In genomic region chr22:30424471-30425326, GRCh38 we compare ENCODE assay signal across 9 cellular contexts. TPM values are rescaled to one million over a fixed set of nuclear protein-coding genes. Genes with fewer than 3 reads are reported as not detected.
DNase-seq lines count a peak whose midpoint lies in the region; ATAC-seq and TF ChIP-seq lines count a peak whose summit lies in the region.
"Had no signal": no experiment of that assay in that cellular context is flagged by ENCODE, and none has a peak within 500 bp of the region (broad histone marks: within the 10 kb centered on the region; RNA-seq: fewer than 3 reads in every experiment).

No MANE protein-coding gene starts in this region.

- ATAC-seq in GM21717 (IDR thresholded peaks at IDR 0.05; ENCODE audit: unreplicated experiment) = no peak

- no peak overlapping the region for H2BK15ac ChIP-seq in neuronal stem cell (ENCODE audit: low read length)

- peak overlapping the region; percentile 70 for H3K9ac ChIP-seq in SK-N-MC (ENCODE audit: insufficient read length)
- peak overlapping the region; percentile 15 for H3K9ac ChIP-seq in neuronal stem cell (ENCODE audit: low read depth, low read length, poor library complexity)

- no peaks in the 10 kb centered on the region for H3K27me3 ChIP-seq in neuronal stem cell (ENCODE audit: control insufficient read depth in 3 of 3, insufficient read depth in 3 of 3, low read depth in 1 of 3, low read length in 3 of 3)

- H3K79me1 ChIP-seq in neuronal stem cell (ENCODE audit: low read depth, low read length) = peaks cover 2% of the 10 kb centered on the region

- H3K23ac ChIP-seq in neuronal stem cell (ENCODE audit: low read depth, low read length, poor library complexity) = no peak overlapping the region

- WGBS in neuronal stem cell (ENCODE audit: extremely low coverage in 2 of 2, insufficient read length in 2 of 2, insufficient replicate concordance in 1 of 2), 2 donors = no CpG with 5 or more reads among the region's 21 CpGs

- no peak overlapping the region for H2BK12ac ChIP-seq in neuronal stem cell (ENCODE audit: low read length)

- H3K4me3 ChIP-seq in SK-N-MC (peak overlapping the region; percentile 98), epithelial cell of proximal tubule (ENCODE audit: low read depth, low read length) (peak overlapping the region; percentile 68), neuronal stem cell (ENCODE audit: low read length in 2 of 2) (peak overlapping the region; percentile 71 to 84)

- H4K8ac ChIP-seq in neuronal stem cell (ENCODE audit: low read depth, low read length) = no peak overlapping the region

- no peak overlapping the region for H3K18ac ChIP-seq in neuronal stem cell (ENCODE audit: low read length)

- H3K4me2 ChIP-seq in neuronal stem cell (ENCODE audit: insufficient read depth, low read length, poor library complexity, severe bottlenecking) = peak overlapping the region; percentile 48

- DNase-seq in stimulated activated CD4-positive, alpha-beta T cell treated with anti-CD3 and anti-CD28 coated beads, Interleukin-15, amount 100 ng/mL, for 24 hours = peak; percentile 38
- DNase-seq in stimulated activated CD4-positive, alpha-beta T cell treated with anti-CD3 and anti-CD28 coated beads, Interleukin-4, amount 100 ng/mL, for 4 hours = no peak
- DNase-seq in SK-N-MC (ENCODE audit: low read depth, low spot score) (no peak), epithelial cell of proximal tubule (ENCODE audit: low read depth) (no peak), neuronal stem cell (ENCODE audit: low spot score) (no peak), H4 (ENCODE audit: low spot score) (no peak), islet precursor cell (no peak)

- peaks cover 21 to 40% of the 10 kb centered on the region in 2 donors for H3K4me1 ChIP-seq in neuronal stem cell (ENCODE audit: control insufficient read depth in 2 of 2, insufficient read depth in 1 of 2, low read depth in 1 of 2, low read length in 2 of 2)

- no peak overlapping the region for H4K91ac ChIP-seq in neuronal stem cell (ENCODE audit: low read depth, low read length, poor library complexity)

- H3K14ac ChIP-seq in neuronal stem cell (ENCODE audit: low read length) = no peak overlapping the region

- H2AFZ ChIP-seq in neuronal stem cell (ENCODE audit: low read length) = peak overlapping the region; percentile 85

- no peak overlapping the region for H3K4ac ChIP-seq in neuronal stem cell (ENCODE audit: low read length)

- no peak overlapping the region for H2AK5ac ChIP-seq in neuronal stem cell (ENCODE audit: low read depth, low read length)

- H2BK120ac ChIP-seq in neuronal stem cell (ENCODE audit: low read depth, low read length) = no peak overlapping the region

- peak; percentile 19 for TF ChIP-seq CTCF in epithelial cell of proximal tubule (conservative IDR thresholded peaks at IDR 0.05; ENCODE audit: low read depth, low read length)

- no peak overlapping the region for H2BK5ac ChIP-seq in neuronal stem cell (ENCODE audit: low read length)

- H3K27ac ChIP-seq in SK-N-MC (peak overlapping the region; percentile 86), neuronal stem cell (replicated peaks; ENCODE audit: low read length) (peak overlapping the region; percentile 87)

- H3K36me3 ChIP-seq in SK-N-MC (ENCODE audit: insufficient read depth, low read length) = peaks cover 9% of the 10 kb centered on the region; the same call in 1 of the 2 replicates
- peaks cover 1 to 20% of the 10 kb centered on the region in 2 donors for H3K36me3 ChIP-seq in neuronal stem cell (replicated peaks in 1 of 2; ENCODE audit: control insufficient read depth in 2 of 2, insufficient read depth in 2 of 2, low read length in 2 of 2)

- H3K9me3 ChIP-seq in SK-N-MC (ENCODE audit: low read depth, low read length) (no peaks in the 10 kb centered on the region), neuronal stem cell (replicated peaks in 1 of 2; ENCODE audit: control insufficient read depth in 2 of 2, insufficient read depth in 1 of 2, low read depth in 1 of 2, low read length in 2 of 2) (no peaks in the 10 kb centered on the region)

RNA-seq across cellular contexts. Expression of gene MTFP1, which starts 0.9 kb away (rescaled TPM):
- total RNA-seq in epithelial cell of proximal tubule = 79.7 and 115 TPM in 2 replicates
- polyA plus RNA-seq in neuronal stem cell (2013, experiment 1 of 2) = 14.0 TPM
- polyA plus RNA-seq in neuronal stem cell (2013, experiment 2 of 2) = 14.3 TPM
- 45.6 and 47.0 TPM in 2 replicates for total RNA-seq in H4 (2014; rRNA removed; shearing (Covaris generic))

RNA-seq across cellular contexts. Expression of gene SEC14L2, which starts 27.9 kb away (rescaled TPM):
- total RNA-seq in epithelial cell of proximal tubule = 36.2 and 49.6 TPM in 2 replicates
- 2.3 TPM for polyA plus RNA-seq in neuronal stem cell (2013, experiment 1 of 2)
- 2.2 TPM for polyA plus RNA-seq in neuronal stem cell (2013, experiment 2 of 2)
- 2.4 and 7.8 TPM in 2 replicates for total RNA-seq in H4 (2014; rRNA removed; shearing (Covaris generic))

RNA-seq across cellular contexts. Expression of gene RNF215, which starts 37.5 kb away (rescaled TPM):
- total RNA-seq in epithelial cell of proximal tubule = 19.2 and 28.0 TPM in 2 replicates
- 9.1 TPM for polyA plus RNA-seq in neuronal stem cell (2013, experiment 1 of 2)
- polyA plus RNA-seq in neuronal stem cell (2013, experiment 2 of 2) = 9.6 TPM
- total RNA-seq in H4 (2014; rRNA removed; shearing (Covaris generic)) = 5.1 and 6.4 TPM in 2 replicates

RNA-seq across cellular contexts. Expression of gene SEC14L3, which starts 47.1 kb away (rescaled TPM):
- not detected in 2 replicates for total RNA-seq in epithelial cell of proximal tubule
- not detected for polyA plus RNA-seq in neuronal stem cell (2013, experiment 1 of 2)
- not detected for polyA plus RNA-seq in neuronal stem cell (2013, experiment 2 of 2)
- total RNA-seq in H4 (2014; rRNA removed; shearing (Covaris generic)) = not detected in 2 replicates
- total RNA-seq: lung microvascular endothelial cell had no signal
